ENCODE assay signal across 19 cellular contexts in the genomic region with DNA sequence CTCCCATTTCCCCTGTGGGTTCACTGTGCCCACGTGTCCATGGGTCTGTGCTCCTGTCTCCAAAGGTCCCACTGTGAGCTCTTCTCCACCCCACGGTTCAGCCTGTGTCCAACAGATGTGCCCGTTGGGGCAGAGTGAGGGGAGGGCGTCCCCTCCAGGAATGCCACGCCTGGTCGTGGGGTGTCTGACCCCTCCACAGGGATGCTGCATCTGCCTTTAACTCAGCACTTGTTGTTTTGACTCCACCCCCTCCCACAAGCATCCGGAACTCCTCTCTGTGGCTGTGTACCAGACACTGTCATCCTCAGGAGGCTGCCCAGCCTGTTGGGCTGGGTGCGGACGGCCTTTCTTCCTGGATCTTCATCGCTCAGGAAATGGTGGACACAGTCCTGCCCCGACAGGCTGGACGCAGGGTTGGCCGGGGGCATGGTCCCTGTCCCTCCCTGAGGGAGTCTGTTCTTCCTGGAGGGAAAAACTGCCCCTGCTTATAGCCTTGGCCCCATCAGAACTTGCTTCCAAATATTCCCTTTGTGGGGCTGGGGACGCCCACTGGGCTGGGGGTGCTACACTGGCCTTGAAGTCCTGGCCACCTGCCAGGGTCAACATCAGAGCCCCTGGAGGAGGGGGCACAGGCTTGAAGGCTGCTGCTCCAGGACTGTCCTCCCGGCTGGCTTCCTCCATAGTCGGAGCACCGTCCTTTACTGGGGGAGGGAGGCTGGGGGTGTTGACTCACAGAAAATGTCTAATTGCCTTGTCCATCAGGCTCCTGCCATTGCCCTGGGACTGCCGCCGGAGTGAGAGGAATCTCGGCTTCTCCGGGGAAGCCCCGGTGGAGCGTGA.
A peak's percentile ranks its signal among the peaks of the same experiment; 100 is the strongest.
DNase-seq lines count a peak whose midpoint lies in the region; ATAC-seq and TF ChIP-seq lines count a peak whose summit lies in the region.
"Had no signal": no experiment of that assay in that cellular context is flagged by ENCODE, and none has a peak within 500 bp of the region (broad histone marks: within the 10 kb centered on the region; RNA-seq: fewer than 3 reads in every experiment).

No MANE protein-coding gene starts in this region.

- no peak for TF ChIP-seq RAD21 in IMR-90 (IDR thresholded peaks at IDR 0.05; ENCODE audit: low read length)

- H3K4me3 ChIP-seq in IMR-90 (ENCODE audit: insufficient read depth, low read depth, low read length), result no peak overlapping the region
- H3K4me3 ChIP-seq in coronary artery, result no peak overlapping the region
- no peak overlapping the region for H3K4me3 ChIP-seq in spleen

- peaks cover 27% of the 10 kb centered on the region for H3K9me3 ChIP-seq in IMR-90 (ENCODE audit: control insufficient read depth, insufficient read depth, low read length)
- H3K9me3 ChIP-seq in spleen, result peaks cover 0 to 16% (median 0%) of the 10 kb centered on the region in 8 donors

- no peak overlapping the region for H2AK9ac ChIP-seq in IMR-90 (replicated peaks; ENCODE audit: low read depth, low read length, poor library complexity)

- no TSS peak for BruUV-seq in IMR-90 (replicated peaks; lab: Mats Ljungman, UMichigan)

- H3K4ac ChIP-seq in IMR-90 (ENCODE audit: low read depth, low read length), result no peak overlapping the region

- CTCF ChIA-PET in IMR-90 (lab: Yijun Ruan, JAX), result no interaction called here

- H3K27me3 Mint-ChIP-seq in HFFc6 (ENCODE audit: insufficient read depth) (no peaks in the 10 kb centered on the region; the same call in 1 of the 2 replicates), glutamatergic neuron (ENCODE audit: unreplicated experiment) (peaks cover 8% of the 10 kb centered on the region)

- peak overlapping the region; percentile 21 for H2AFZ ChIP-seq in IMR-90 (replicated peaks; ENCODE audit: low read length, poor library complexity)

- no peak overlapping the region for H4K8ac ChIP-seq in IMR-90 (ENCODE audit: low read depth in 2 of 2, low read length in 2 of 2)

- H3K4me2 ChIP-seq in IMR-90 (ENCODE audit: low read depth, low read length), result no peak overlapping the region

- in situ Hi-C loops in IMR-90 (cut with MboI; ENCODE audit: low sequenced_read_pairs), result no loop called here

- no peak overlapping the region for H2BK5ac ChIP-seq in IMR-90 (ENCODE audit: low read depth, low read length, poor library complexity, severe bottlenecking)

- WGBS in IMR-90 (ENCODE audit: extremely low coverage in 2 of 2, insufficient read length in 1 of 2), 2 experiments, result 41% methylated on average over 3 of the region's 23 CpGs; no CpG with 5 or more reads in 1 of the 2 experiments
- 63 to 76% (median 69%) methylated on average over 22 to 23 of the region's 23 CpGs for WGBS in spleen, 5 donors

- DNase-seq in IMR-90 (no peak), coronary artery (ENCODE audit: low spot score) (peak; percentile 66), mucosa of gallbladder (ENCODE audit: low spot score) (peak; percentile 32), spleen (peak; percentile 56), HFFc6 (no peak), glutamatergic neuron (no peak)
- DNase-seq: DND-41, HCEC 1CT, KBM-7, NCI-H1105, NCI-H1694 treated with DMSO at 0.1 percent for 48 hours, NCI-H2227 treated with DMSO at 0.1 percent for 48 hours, NCI-H510A treated with DMSO at 0.1 percent for 48 hours, NCI-H774, RPMI8226, SIG-M5 had no signal

- H3K9me1 ChIP-seq in IMR-90 (ENCODE audit: insufficient read depth, low read length), result no peaks in the 10 kb centered on the region

- POLR2A ChIA-PET in IMR-90 (lab: Charles Lee; ENCODE audit: unreplicated experiment), result no interaction called here

- H3K27me3 ChIP-seq in IMR-90 (ENCODE audit: control insufficient read depth, insufficient read depth, low read length) (no peaks in the 10 kb centered on the region), spleen (replicated peaks in 1 of 7) (peaks cover 0 to 31% (median 0%) of the 10 kb centered on the region in 7 donors)

- no peaks in the 10 kb centered on the region for H4K20me1 ChIP-seq in IMR-90 (ENCODE audit: insufficient read depth, low read length)

- dilution Hi-C loops in IMR-90 (cut with HindIII; ENCODE audit: low sequenced_read_pairs, unreplicated experiment), result no loop called here

- H3K4me1 ChIP-seq in IMR-90 (ENCODE audit: control insufficient read depth, insufficient read depth, low read length), result no peaks in the 10 kb centered on the region
- H3K4me1 ChIP-seq in spleen, result no peaks in the 10 kb centered on the region

- H3K18ac ChIP-seq in IMR-90 (ENCODE audit: low read depth, low read length), result no peak overlapping the region

- no peak overlapping the region for H4K91ac ChIP-seq in IMR-90 (ENCODE audit: insufficient read depth, low read depth, low read length)

- no peak overlapping the region for H3K23ac ChIP-seq in IMR-90 (ENCODE audit: low read depth, low read length)

- H3K4me1 Mint-ChIP-seq in HFFc6 (ENCODE audit: low read depth) (no peaks in the 10 kb centered on the region), glutamatergic neuron (ENCODE audit: low read depth, unreplicated experiment) (no peaks in the 10 kb centered on the region)

- intact Hi-C loops in IMR-90 (cut with micrococcal nuclease), result no loop called here
- intact Hi-C loops in spleen (cut with DNase I; ENCODE audit: low total_unique reads), result no loop called here

- H3K36me3 Mint-ChIP-seq in HFFc6 (ENCODE audit: low read depth) (no peaks in the 10 kb centered on the region; the same call in 1 of the 2 replicates), glutamatergic neuron (ENCODE audit: unreplicated experiment) (peaks cover 18% of the 10 kb centered on the region)

- no peak overlapping the region for H3K14ac ChIP-seq in IMR-90 (replicated peaks; ENCODE audit: low read depth, low read length)

- no peak overlapping the region for H4K5ac ChIP-seq in IMR-90 (ENCODE audit: low read depth, low read length)

- H3K36me3 ChIP-seq in IMR-90 (ENCODE audit: control insufficient read depth, insufficient read depth, low read length), result no peaks in the 10 kb centered on the region
- no peaks in the 10 kb centered on the region for H3K36me3 ChIP-seq in spleen

- TF ChIP-seq POLR2A in IMR-90 (IDR thresholded peaks at IDR 0.05; ENCODE audit: low read depth, low read length) (no peak), spleen (IDR thresholded peaks at IDR 0.05) (no peak)

- H3K4me3 Mint-ChIP-seq in HFFc6 (no peak overlapping the region), glutamatergic neuron (ENCODE audit: unreplicated experiment) (no peak overlapping the region)

- H2BK120ac ChIP-seq in IMR-90 (ENCODE audit: low read depth, low read length), result no peak overlapping the region

- no peaks in the 10 kb centered on the region for H3K79me1 ChIP-seq in IMR-90 (ENCODE audit: low read depth in 1 of 2, low read length in 2 of 2)

- H2AK5ac ChIP-seq in IMR-90 (ENCODE audit: low read depth, low read length), result no peak overlapping the region

- ATAC-seq in IMR-90 (ENCODE audit: low read depth), result no peak
- ATAC-seq in HG03565 (IDR thresholded peaks at IDR 0.05; ENCODE audit: unreplicated experiment), result no peak
- ATAC-seq: SK-N-SH treated with all-trans-retinoic acid at 6 μM for 48 hours had no signal

- TF ChIP-seq CTCF in IMR-90 (conservative IDR thresholded peaks at IDR 0.05; ENCODE audit: low read depth, low read length), result no peak
- no peak for TF ChIP-seq CTCF in coronary artery (IDR thresholded peaks at IDR 0.05)
- no peak for TF ChIP-seq CTCF in spleen (IDR thresholded peaks at IDR 0.05 in 8 of 11, conservative IDR thresholded peaks at IDR 0.05 in 3 of 11)
- TF ChIP-seq CTCF in HFFc6 (IDR thresholded peaks at IDR 0.05), result no peak
- no peak for TF ChIP-seq CTCF in glutamatergic neuron (IDR thresholded peaks at IDR 0.05; ENCODE audit: partially characterized antibody, unreplicated experiment)

- no peak overlapping the region for H3K56ac ChIP-seq in IMR-90 (ENCODE audit: extremely low read depth, insufficient read depth, low read length)

- H2BK15ac ChIP-seq in IMR-90 (ENCODE audit: low read depth, low read length), result no peak overlapping the region

- H3K9ac ChIP-seq in IMR-90 (ENCODE audit: low read depth, low read length), result no peak overlapping the region

- H3K9me3 Mint-ChIP-seq in HFFc6 (peaks cover 66% of the 10 kb centered on the region), glutamatergic neuron (ENCODE audit: unreplicated experiment) (peaks cover 30% of the 10 kb centered on the region)

- no peak overlapping the region for H3K27ac Mint-ChIP-seq in HFFc6
- H3K27ac Mint-ChIP-seq in glutamatergic neuron (ENCODE audit: unreplicated experiment), result no peak overlapping the region

- no peak overlapping the region for H3K27ac ChIP-seq in IMR-90 (ENCODE audit: insufficient read depth, low read length)
- no peak overlapping the region for H3K27ac ChIP-seq in coronary artery
- no peak overlapping the region for H3K27ac ChIP-seq in spleen
- H3K27ac ChIP-seq: C4-2B had no signal

- H2BK20ac ChIP-seq in IMR-90 (ENCODE audit: low read depth, low read length), result no peak overlapping the region

TF ChIP-seq in IMR-90, 13 proteins besides CTCF, POLR2A, EP300 and RAD21:
- TF ChIP-seq NFE2L2 (IDR thresholded peaks at IDR 0.05; ENCODE audit: low read depth, low read length) (no peak), USF2 (IDR thresholded peaks at IDR 0.05; ENCODE audit: low read depth, low read length) (no peak), RFX5 (IDR thresholded peaks at IDR 0.05; ENCODE audit: low read depth, low read length) (no peak), MAFK (IDR thresholded peaks at IDR 0.05; ENCODE audit: low read depth, low read length) (no peak), SMC3 (IDR thresholded peaks at IDR 0.05; ENCODE audit: low read depth, low read length) (no peak)

Comparison
In these comparisons a context has a peak if more than half of its experiments do, and no peak if none do; other contexts are left out.
1. DNase-seq: peak in coronary artery (single experiment), mucosa of gallbladder (single experiment) and spleen (single experiment); none in IMR-90 (single experiment), HFFc6 (single experiment) and glutamatergic neuron (single experiment).